9 cellular contexts compared by ENCODE assay signal in genomic region chr3:107574650-107575049, GRCh38. TPM values are rescaled to one million over a fixed set of nuclear protein-coding genes. Genes with fewer than 3 reads are reported as not detected.
DNase-seq lines count a peak whose midpoint lies in the region; ATAC-seq, FAIRE-seq and TF ChIP-seq lines count a peak whose summit lies in the region.
"Had no signal": no experiment of that assay in that cellular context is flagged by ENCODE, and none has a peak within 500 bp of the region (broad histone marks: within the 10 kb centered on the region; RNA-seq: fewer than 3 reads in every experiment).

No MANE protein-coding gene starts in this region.

- no peaks in the 10 kb centered on the region for H3K9me3 Mint-ChIP-seq in type B pancreatic cell
- no peaks in the 10 kb centered on the region for H3K9me3 Mint-ChIP-seq in stimulated activated naive CD8-positive, alpha-beta T cell treated with anti-CD3 and anti-CD28 coated beads, Interleukin-15, amount 100 ng/mL, for 72 hours
- H3K9me3 Mint-ChIP-seq: IgD-negative memory B cell had no signal

- H3K27ac ChIP-seq in C4-2B (no peak overlapping the region), WERI-Rb-1 (no peak overlapping the region), stomach (no peak overlapping the region)

- H3K36me3 ChIP-seq in WERI-Rb-1 (no peaks in the 10 kb centered on the region), stomach (peaks cover 0 to 8% (median 0%) of the 10 kb centered on the region in 4 donors)

- H3K27me3 ChIP-seq in WERI-Rb-1 (ENCODE audit: insufficient read depth, low read depth, severe bottlenecking) (no peaks in the 10 kb centered on the region), stomach (no peaks in the 10 kb centered on the region)

- H3K4me1 Mint-ChIP-seq in type B pancreatic cell (ENCODE audit: unreplicated experiment): peaks cover 15% of the 10 kb centered on the region
- H3K4me1 Mint-ChIP-seq in stimulated activated naive CD8-positive, alpha-beta T cell treated with anti-CD3 and anti-CD28 coated beads, Interleukin-15, amount 100 ng/mL, for 72 hours: peaks cover 26% of the 10 kb centered on the region

- intact Hi-C loops in stomach (cut with DNase I; ENCODE audit: low total_unique reads): no loop called here

- TF ChIP-seq EP300 in stomach (IDR thresholded peaks at IDR 0.05): no peak

- no peak overlapping the region for H3K27ac Mint-ChIP-seq in type B pancreatic cell
- H3K27ac Mint-ChIP-seq in stimulated activated naive CD8-positive, alpha-beta T cell treated with anti-CD3 and anti-CD28 coated beads, Interleukin-15, amount 100 ng/mL, for 72 hours: no peak overlapping the region
- H3K27ac Mint-ChIP-seq: IgD-negative memory B cell had no signal

- H3K36me3 Mint-ChIP-seq in type B pancreatic cell: peaks cover 9% of the 10 kb centered on the region

- DNase-seq in HTR-8/SVneo (ENCODE audit: insufficient read length, low spot score) (peak; percentile 47), WERI-Rb-1 (no peak), hepatic stellate cell (ENCODE audit: low spot score) (peak; percentile 22), type B pancreatic cell (ENCODE audit: extremely low spot score, unreplicated experiment) (no peak), stomach (no peak)
- DNase-seq in stimulated activated naive CD8-positive, alpha-beta T cell treated with anti-CD3 and anti-CD28 coated beads, Interleukin-15, amount 100 ng/mL, for 72 hours: no peak

- no peaks in the 10 kb centered on the region for H3K27me3 Mint-ChIP-seq in type B pancreatic cell
- no peaks in the 10 kb centered on the region for H3K27me3 Mint-ChIP-seq in stimulated activated naive CD8-positive, alpha-beta T cell treated with anti-CD3 and anti-CD28 coated beads, Interleukin-15, amount 100 ng/mL, for 72 hours
- H3K27me3 Mint-ChIP-seq: IgD-negative memory B cell had no signal

- H3K9me3 ChIP-seq in WERI-Rb-1 (ENCODE audit: severe bottlenecking): no peaks in the 10 kb centered on the region
- no peaks in the 10 kb centered on the region for H3K9me3 ChIP-seq in stomach

- no peak for TF ChIP-seq POLR2A in stomach (IDR thresholded peaks at IDR 0.05)

- TF ChIP-seq CTCF in C4-2B (conservative IDR thresholded peaks at IDR 0.05) (peak; percentile 64), WERI-Rb-1 (IDR thresholded peaks at IDR 0.05; ENCODE audit: low read depth, low read length) (peak; percentile 57), type B pancreatic cell (conservative IDR thresholded peaks at IDR 0.05) (peak; percentile 76), stomach (IDR thresholded peaks at IDR 0.05) (peak in 2 of 7 experiments; percentile 18 to 39)

- no peak for FAIRE-seq in HTR-8/SVneo (lab: Jason Lieb, UNC)

- ATAC-seq in GM18907 (IDR thresholded peaks at IDR 0.05; ENCODE audit: unreplicated experiment): peak; percentile 84
- ATAC-seq in stimulated activated naive CD8-positive, alpha-beta T cell treated with anti-CD3 and anti-CD28 coated beads, Interleukin-15, amount 100 ng/mL, for 72 hours: no peak

- H3K4me1 ChIP-seq in stomach: no peaks in the 10 kb centered on the region

- H3K4me3 Mint-ChIP-seq in type B pancreatic cell: no peak overlapping the region
- no peak overlapping the region for H3K4me3 Mint-ChIP-seq in stimulated activated naive CD8-positive, alpha-beta T cell treated with anti-CD3 and anti-CD28 coated beads, Interleukin-15, amount 100 ng/mL, for 72 hours
- H3K4me3 Mint-ChIP-seq: IgD-negative memory B cell had no signal

- H3K4me3 ChIP-seq in WERI-Rb-1 (ENCODE audit: low read depth, low read length) (no peak overlapping the region), stomach (no peak overlapping the region)

RNA-seq across cellular contexts. Expression of gene BBX, which starts 51.9 kb away (rescaled TPM):
- total RNA-seq in type B pancreatic cell (ENCODE audit: low replicate concordance) (41.2 and 52.8 TPM in 2 replicates), stomach (10 to 100 TPM; 39.7 to 81.1 (median 50.9) TPM)
- 1 to 10 TPM; 4.6 to 7.2 (median 5.9) TPM for polyA plus RNA-seq in stomach

Comparison
In these comparisons a context has a peak if more than half of its experiments do, and no peak if none do; other contexts are left out.
1. DNase-seq: peak in HTR-8/SVneo (single experiment) and hepatic stellate cell (single experiment); none in WERI-Rb-1 (single experiment), type B pancreatic cell (single experiment), stomach (single experiment) and stimulated activated naive CD8-positive, alpha-beta T cell treated with anti-CD3 and anti-CD28 coated beads, Interleukin-15, amount 100 ng/mL, for 72 hours (0 of 2).